Comparison of ENCODE assay signal across 1 cellular context in the genomic region with DNA sequence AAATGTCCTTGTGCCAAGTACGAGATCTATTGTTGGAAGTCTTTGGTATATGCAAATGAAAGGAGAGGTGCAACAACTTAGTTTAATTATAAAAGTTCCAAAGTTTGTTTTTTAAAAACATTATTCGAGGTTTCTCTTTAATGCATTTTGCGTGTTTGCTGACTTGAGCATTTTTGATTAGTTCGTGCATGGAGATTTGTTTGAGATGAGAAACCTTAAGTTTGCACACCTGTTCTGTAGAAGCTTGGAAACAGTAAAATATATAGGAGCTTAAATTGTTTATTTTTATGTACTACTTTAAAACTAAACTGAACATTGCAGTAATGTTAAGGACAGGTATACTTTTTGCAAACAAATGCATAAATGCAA.
TF ChIP-seq lines count a peak whose summit lies in the region.

No MANE protein-coding gene starts in this region.

TF ChIP-seq in GM23338, 12 proteins besides CTCF, POLR2A, EP300 and RAD21 (continued from another document):
- TF ChIP-seq, protein P1, sequence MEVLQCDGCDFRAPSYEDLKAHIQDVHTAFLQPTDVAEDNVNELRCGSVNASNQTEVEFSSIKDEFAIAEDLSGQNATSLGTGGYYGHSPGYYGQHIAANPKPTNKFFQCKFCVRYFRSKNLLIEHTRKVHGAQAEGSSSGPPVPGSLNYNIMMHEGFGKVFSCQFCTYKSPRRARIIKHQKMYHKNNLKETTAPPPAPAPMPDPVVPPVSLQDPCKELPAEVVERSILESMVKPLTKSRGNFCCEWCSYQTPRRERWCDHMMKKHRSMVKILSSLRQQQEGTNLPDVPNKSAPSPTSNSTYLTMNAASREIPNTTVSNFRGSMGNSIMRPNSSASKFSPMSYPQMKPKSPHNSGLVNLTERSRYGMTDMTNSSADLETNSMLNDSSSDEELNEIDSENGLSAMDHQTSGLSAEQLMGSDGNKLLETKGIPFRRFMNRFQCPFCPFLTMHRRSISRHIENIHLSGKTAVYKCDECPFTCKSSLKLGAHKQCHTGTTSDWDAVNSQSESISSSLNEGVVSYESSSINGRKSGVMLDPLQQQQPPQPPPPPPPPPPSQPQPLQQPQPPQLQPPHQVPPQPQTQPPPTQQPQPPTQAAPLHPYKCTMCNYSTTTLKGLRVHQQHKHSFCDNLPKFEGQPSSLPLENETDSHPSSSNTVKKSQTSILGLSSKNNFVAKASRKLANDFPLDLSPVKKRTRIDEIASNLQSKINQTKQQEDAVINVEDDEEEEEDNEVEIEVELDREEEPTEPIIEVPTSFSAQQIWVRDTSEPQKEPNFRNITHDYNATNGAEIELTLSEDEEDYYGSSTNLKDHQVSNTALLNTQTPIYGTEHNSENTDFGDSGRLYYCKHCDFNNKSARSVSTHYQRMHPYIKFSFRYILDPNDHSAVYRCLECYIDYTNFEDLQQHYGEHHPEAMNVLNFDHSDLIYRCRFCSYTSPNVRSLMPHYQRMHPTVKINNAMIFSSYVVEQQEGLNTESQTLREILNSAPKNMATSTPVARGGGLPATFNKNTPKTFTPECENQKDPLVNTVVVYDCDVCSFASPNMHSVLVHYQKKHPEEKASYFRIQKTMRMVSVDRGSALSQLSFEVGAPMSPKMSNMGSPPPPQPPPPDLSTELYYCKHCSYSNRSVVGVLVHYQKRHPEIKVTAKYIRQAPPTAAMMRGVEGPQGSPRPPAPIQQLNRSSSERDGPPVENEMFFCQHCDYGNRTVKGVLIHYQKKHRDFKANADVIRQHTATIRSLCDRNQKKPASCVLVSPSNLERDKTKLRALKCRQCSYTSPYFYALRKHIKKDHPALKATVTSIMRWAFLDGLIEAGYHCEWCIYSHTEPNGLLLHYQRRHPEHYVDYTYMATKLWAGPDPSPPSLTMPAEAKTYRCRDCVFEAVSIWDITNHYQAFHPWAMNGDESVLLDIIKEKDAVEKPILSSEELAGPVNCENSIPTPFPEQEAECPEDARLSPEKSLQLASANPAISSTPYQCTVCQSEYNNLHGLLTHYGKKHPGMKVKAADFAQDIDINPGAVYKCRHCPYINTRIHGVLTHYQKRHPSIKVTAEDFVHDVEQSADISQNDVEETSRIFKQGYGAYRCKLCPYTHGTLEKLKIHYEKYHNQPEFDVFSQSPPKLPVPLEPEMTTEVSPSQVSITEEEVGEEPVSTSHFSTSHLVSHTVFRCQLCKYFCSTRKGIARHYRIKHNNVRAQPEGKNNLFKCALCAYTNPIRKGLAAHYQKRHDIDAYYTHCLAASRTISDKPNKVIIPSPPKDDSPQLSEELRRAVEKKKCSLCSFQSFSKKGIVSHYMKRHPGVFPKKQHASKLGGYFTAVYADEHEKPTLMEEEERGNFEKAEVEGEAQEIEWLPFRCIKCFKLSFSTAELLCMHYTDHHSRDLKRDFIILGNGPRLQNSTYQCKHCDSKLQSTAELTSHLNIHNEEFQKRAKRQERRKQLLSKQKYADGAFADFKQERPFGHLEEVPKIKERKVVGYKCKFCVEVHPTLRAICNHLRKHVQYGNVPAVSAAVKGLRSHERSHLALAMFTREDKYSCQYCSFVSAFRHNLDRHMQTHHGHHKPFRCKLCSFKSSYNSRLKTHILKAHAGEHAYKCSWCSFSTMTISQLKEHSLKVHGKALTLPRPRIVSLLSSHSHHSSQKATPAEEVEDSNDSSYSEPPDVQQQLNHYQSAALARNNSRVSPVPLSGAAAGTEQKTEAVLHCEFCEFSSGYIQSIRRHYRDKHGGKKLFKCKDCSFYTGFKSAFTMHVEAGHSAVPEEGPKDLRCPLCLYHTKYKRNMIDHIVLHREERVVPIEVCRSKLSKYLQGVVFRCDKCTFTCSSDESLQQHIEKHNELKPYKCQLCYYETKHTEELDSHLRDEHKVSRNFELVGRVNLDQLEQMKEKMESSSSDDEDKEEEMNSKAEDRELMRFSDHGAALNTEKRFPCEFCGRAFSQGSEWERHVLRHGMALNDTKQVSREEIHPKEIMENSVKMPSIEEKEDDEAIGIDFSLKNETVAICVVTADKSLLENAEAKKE (CRISPR knock-in tag; IDR thresholded peaks at IDR 0.05), result no peak
- TF ChIP-seq STAT1 (IDR thresholded peaks at IDR 0.05; ENCODE audit: unreplicated experiment) (no peak), EZH2 (IDR thresholded peaks at IDR 0.05; ENCODE audit: low read depth, unreplicated experiment) (no peak), NANOG (IDR thresholded peaks at IDR 0.05; ENCODE audit: borderline replicate concordance) (no peak), CREB1 (CRISPR knock-in tag; IDR thresholded peaks at IDR 0.05; ENCODE audit: low read depth) (no peak), ZNF331 (CRISPR knock-in tag; IDR thresholded peaks at IDR 0.05; ENCODE audit: low read depth) (no peak), ZNF114 (CRISPR knock-in tag; IDR thresholded peaks at IDR 0.05) (no peak), POLR2AphosphoS5 (IDR thresholded peaks at IDR 0.05; ENCODE audit: low read depth) (no peak)
- TF ChIP-seq, protein P2, sequence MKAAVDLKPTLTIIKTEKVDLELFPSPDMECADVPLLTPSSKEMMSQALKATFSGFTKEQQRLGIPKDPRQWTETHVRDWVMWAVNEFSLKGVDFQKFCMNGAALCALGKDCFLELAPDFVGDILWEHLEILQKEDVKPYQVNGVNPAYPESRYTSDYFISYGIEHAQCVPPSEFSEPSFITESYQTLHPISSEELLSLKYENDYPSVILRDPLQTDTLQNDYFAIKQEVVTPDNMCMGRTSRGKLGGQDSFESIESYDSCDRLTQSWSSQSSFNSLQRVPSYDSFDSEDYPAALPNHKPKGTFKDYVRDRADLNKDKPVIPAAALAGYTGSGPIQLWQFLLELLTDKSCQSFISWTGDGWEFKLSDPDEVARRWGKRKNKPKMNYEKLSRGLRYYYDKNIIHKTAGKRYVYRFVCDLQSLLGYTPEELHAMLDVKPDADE (IDR thresholded peaks at IDR 0.05), result no peak
